In the genomic region with DNA sequence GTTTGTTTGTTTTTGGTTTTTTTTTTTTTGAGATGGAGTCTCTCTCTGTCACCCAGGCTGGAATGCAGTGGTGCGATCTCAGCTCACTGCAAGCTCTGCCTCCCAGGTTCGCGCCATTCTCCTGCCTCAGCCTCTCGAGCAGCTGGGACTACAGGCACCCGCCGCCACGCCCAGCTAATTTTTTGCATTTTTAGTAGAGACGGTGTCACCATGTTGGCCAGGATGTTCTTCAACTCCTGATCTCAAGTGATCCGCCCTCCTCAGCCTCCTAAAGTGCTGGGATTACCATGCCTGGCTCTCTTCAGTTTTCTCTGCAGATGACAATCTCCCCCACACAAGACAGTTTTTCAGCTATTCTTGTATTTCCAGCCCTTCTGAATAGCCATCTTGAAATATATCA, we compare ENCODE assay signal across 11 cellular contexts. TPM values are rescaled to one million over a fixed set of nuclear protein-coding genes. Genes with fewer than 3 reads are reported as not detected.
"Had no signal": no experiment of that assay in that cellular context is flagged by ENCODE, and none has a peak within 500 bp of the region (broad histone marks: within the 10 kb centered on the region; RNA-seq: fewer than 3 reads in every experiment).

No MANE protein-coding gene starts in this region.

RNA-seq across cellular contexts. Expression of a gene that starts 9.7 kb away (rescaled TPM):
- total RNA-seq: activated B cell treated with CpG ODN at 0.5 μM for 24 hours; activated CD8-positive, alpha-beta memory T cell treated with anti-CD3 and anti-CD28 coated beads for 36 hours; activated CD8-positive, alpha-beta memory T cell treated with anti-CD3 and anti-CD28 coated beads, Interleukin-2, amount 10 ng/mL, durations not matched to agents 7 days and 5 days; activated naive CD4-positive, alpha-beta T cell treated with anti-CD3 and anti-CD28 coated beads for 36 hours; activated naive CD4-positive, alpha-beta T cell treated with anti-CD3 and anti-CD28 coated beads, Interleukin-2, amount 50 U/mL, for 72 hours; activated naive CD8-positive, alpha-beta T cell treated with anti-CD3 and anti-CD28 coated beads, Interleukin-2, amount 10 ng/mL, durations not matched to agents 7 days and 5 days; activated T-helper 1 cell treated with anti-CD3 and anti-CD28 coated beads, Interleukin-12 subunit alpha, Interleukin-12 subunit beta, Interleukin-2, Interleukin-4 antibody, amounts not matched to agents 30 ng/mL and 10 ng/mL and 1 ng/mL, durations not matched to agents 14 hours and 24 hours and 36 hours; cardiac septum; dermis blood vessel endothelial cell; foreskin keratinocyte; glomerular endothelial cell had no signal
- polyA plus RNA-seq: foreskin keratinocyte had no signal
